In the genomic region with DNA sequence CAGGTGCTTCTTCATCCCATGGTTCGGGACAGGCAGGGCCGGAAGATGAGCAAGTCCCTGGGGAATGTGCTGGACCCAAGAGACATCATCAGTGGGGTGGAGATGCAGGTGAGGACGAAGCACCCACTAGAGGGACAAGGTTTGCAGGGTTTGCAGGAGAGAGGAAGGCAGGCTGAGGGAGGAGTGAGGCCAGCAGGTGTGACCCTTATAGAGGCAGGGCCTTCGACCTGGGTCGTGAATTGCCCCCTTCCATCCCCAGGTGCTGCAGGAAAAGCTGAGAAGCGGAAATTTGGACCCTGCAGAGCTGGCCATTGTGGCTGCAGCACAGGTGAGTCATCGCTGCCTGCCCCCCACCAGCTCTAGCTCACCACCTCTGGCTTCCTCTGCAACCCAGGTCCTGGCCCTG, we compare ENCODE assay signal across 1 cellular context.
TF ChIP-seq lines count a peak whose summit lies in the region.

No MANE protein-coding gene starts in this region.

TF ChIP-seq in endothelial cell of umbilical vein, 7 proteins besides CTCF, POLR2A, EP300 and RAD21:
- TF ChIP-seq JUN (IDR thresholded peaks at IDR 0.05; ENCODE audit: borderline replicate concordance, insufficient read depth, insufficient read length, low read depth) (no peak), MYC (IDR thresholded peaks at IDR 0.05; ENCODE audit: low read depth, low read length) (no peak), FOS (IDR thresholded peaks at IDR 0.05; ENCODE audit: borderline replicate concordance, insufficient read depth, low read length) (no peak), POLR2AphosphoS5 (IDR thresholded peaks at IDR 0.05; ENCODE audit: insufficient read depth, low read depth, low read length) (no peak), EZH2 (IDR thresholded peaks at IDR 0.05; ENCODE audit: borderline replicate concordance, low read depth, low read length, severe bottlenecking) (no peak), GATA2 (IDR thresholded peaks at IDR 0.05; ENCODE audit: insufficient read depth, insufficient read length, low read depth, low read length) (no peak), MAX (IDR thresholded peaks at IDR 0.05; ENCODE audit: insufficient read depth, insufficient read length) (no peak)
